Comparison of ENCODE assay signal across 23 cellular contexts in genomic region chr13:23480324-23480723, GRCh38.
DNase-seq lines count a peak whose midpoint lies in the region; ATAC-seq, FAIRE-seq and TF ChIP-seq lines count a peak whose summit lies in the region.
"Had no signal": no experiment of that assay in that cellular context is flagged by ENCODE, and none has a peak within 500 bp of the region (broad histone marks: within the 10 kb centered on the region; RNA-seq: fewer than 3 reads in every experiment).

No MANE protein-coding gene starts in this region.

- POLR2A ChIA-PET in HEK293 (lab: Yijun Ruan, JAX) = no interaction called here

- no peak overlapping the region for H3K4me3 ChIP-seq in HEK293 (ENCODE audit: low read depth, low read length)
- H3K4me3 ChIP-seq: A549; BLaER1 treated with 17β-estradiol and CSF1 and Interleukin-3, amounts not matched to agents 10 nM and 100 nM had no signal

- CTCF ChIA-PET in HEK293 (lab: Yijun Ruan, JAX) = interaction anchor here (1.0 kb wide), 1 partner anchor 10 kb away, joined by 6 read pairs; no protein-coding TSS in a partner anchor

- ATAC-seq in HG03571 (IDR thresholded peaks at IDR 0.05; ENCODE audit: unreplicated experiment) = no peak
- ATAC-seq: A549; CD8-positive, alpha-beta T cell had no signal

- no peak for TF ChIP-seq CTCF in HEK293 (tag by site-specific recombination; IDR thresholded peaks at IDR 0.05)

- peak; percentile 77 for FAIRE-seq in TTC549 (lab: Jason Lieb, UNC)
- FAIRE-seq: A549, D721Med, G401.6, GM12892, GM18507 had no signal

- H3K36me3 ChIP-seq in HEK293 (ENCODE audit: control insufficient read depth in 2 of 2, insufficient read depth in 1 of 2, low read length in 2 of 2) = no peaks in the 10 kb centered on the region

- no peaks in the 10 kb centered on the region for H3K4me1 ChIP-seq in HEK293 (ENCODE audit: control insufficient read depth, insufficient read depth, low read length)
- H3K4me1 ChIP-seq: A549; BLaER1 treated with 17β-estradiol and CSF1 and Interleukin-3, amounts not matched to agents 10 nM and 100 nM had no signal

- DNase-seq in DMS53 (lab: John Stamatoyannopoulos, UW) = peak; percentile 35
- no peak for DNase-seq in DMS53 treated with DMSO at 0.1 percent for 48 hours (lab: John Stamatoyannopoulos, UW; ENCODE audit: unreplicated experiment)
- peak; percentile 26 for DNase-seq in NCI-H748 (lab: John Stamatoyannopoulos, UW; ENCODE audit: unreplicated experiment)
- DNase-seq in NCI-H748 treated with DMSO at 0.1 percent for 48 hours (lab: John Stamatoyannopoulos, UW) = no peak
- no peak for DNase-seq in NCI-H510A treated with DMSO at 0.1 percent for 48 hours (lab: John Stamatoyannopoulos, UW)
- DNase-seq: AML-193; Caco-2; Calu3; CD4-positive, alpha-beta T cell; CD8-positive, alpha-beta T cell; DMS79 treated with DMSO at 0.1 percent for 48 hours; GF-D8 had no signal

- no peak overlapping the region for H3K27ac ChIP-seq in HEK293 (ENCODE audit: extremely low read depth, low read depth, low read length)
- H3K27ac ChIP-seq: 22Rv1; A549; BLaER1 treated with 17β-estradiol and CSF1 and Interleukin-3, amounts not matched to agents 10 nM and 100 nM; C4-2B had no signal

- H3K9me3 ChIP-seq in HEK293 (ENCODE audit: control insufficient read depth, insufficient read depth, low read depth, low read length) = no peaks in the 10 kb centered on the region; the same call in 1 of the 2 replicates

TF ChIP-seq in HEK293, 187 proteins besides CTCF, POLR2A, EP300 and RAD21:
- no peak for TF ChIP-seq PRDM1 (tag by site-specific recombination; IDR thresholded peaks at IDR 0.05)
- no peak for TF ChIP-seq ZNF132 (tag by site-specific recombination; IDR thresholded peaks at IDR 0.05; ENCODE audit: borderline replicate concordance)
- no peak for TF ChIP-seq ZNF610 (tag by site-specific recombination; IDR thresholded peaks at IDR 0.05; ENCODE audit: borderline replicate concordance)
- no peak for TF ChIP-seq ZNF548 (tag by site-specific recombination; IDR thresholded peaks at IDR 0.05)
- TF ChIP-seq ZNF629 (tag by site-specific recombination; IDR thresholded peaks at IDR 0.05) = no peak
- no peak for TF ChIP-seq ZNF514 (tag by site-specific recombination; IDR thresholded peaks at IDR 0.05)
- no peak for TF ChIP-seq KLF10 (tag by site-specific recombination; IDR thresholded peaks at IDR 0.05)
- TF ChIP-seq ZNF366 (tag by site-specific recombination; conservative IDR thresholded peaks at IDR 0.05) = no peak
- TF ChIP-seq ZNF626 (tag by site-specific recombination; IDR thresholded peaks at IDR 0.05) = 0 out of 2 replicates have a peak, but pooled peaks have one; percentile 40
- peak; percentile 99 for TF ChIP-seq SETDB1 (IDR thresholded peaks at IDR 0.05; ENCODE audit: insufficient read length, low read length)
- no peak for TF ChIP-seq GLIS1 (tag by site-specific recombination; IDR thresholded peaks at IDR 0.05)
- TF ChIP-seq REPIN1 (tag by site-specific recombination; IDR thresholded peaks at IDR 0.05; ENCODE audit: low read depth) = no peak
- 0 out of 2 replicates have a peak, but pooled peaks have one; percentile 46 for TF ChIP-seq TRIM28 (IDR thresholded peaks at IDR 0.05; ENCODE audit: borderline replicate concordance, low read length)
- TF ChIP-seq ZNF394 (tag by site-specific recombination; IDR thresholded peaks at IDR 0.05; ENCODE audit: borderline replicate concordance) = no peak
- TF ChIP-seq ZNF654 (tag by site-specific recombination; IDR thresholded peaks at IDR 0.05; ENCODE audit: low read depth) = no peak
- TF ChIP-seq ZNF830 (tag by site-specific recombination; IDR thresholded peaks at IDR 0.05; ENCODE audit: low read depth) = no peak
- no peak for TF ChIP-seq ZNF639 (tag by site-specific recombination; IDR thresholded peaks at IDR 0.05)
- no peak for TF ChIP-seq INSM2 (tag by site-specific recombination; IDR thresholded peaks at IDR 0.05)
- no peak for TF ChIP-seq ZSCAN4 (tag by site-specific recombination; IDR thresholded peaks at IDR 0.05)
- no peak for TF ChIP-seq ATF2 (tag by site-specific recombination; IDR thresholded peaks at IDR 0.05; ENCODE audit: low read depth)
- no peak for TF ChIP-seq ZNF530 (tag by site-specific recombination; IDR thresholded peaks at IDR 0.05; ENCODE audit: low read depth)
- TF ChIP-seq ZIC2 (tag by site-specific recombination; IDR thresholded peaks at IDR 0.05) = no peak
- TF ChIP-seq MZF1 (tag by site-specific recombination; IDR thresholded peaks at IDR 0.05; ENCODE audit: borderline replicate concordance) = no peak
- TF ChIP-seq ZBTB7A (tag by site-specific recombination; IDR thresholded peaks at IDR 0.05; ENCODE audit: low read depth) = no peak
- no peak for TF ChIP-seq ZNF513 (tag by site-specific recombination; IDR thresholded peaks at IDR 0.05)

Comparison
In these comparisons a context has a peak if more than half of its experiments do, and no peak if none do; other contexts are left out.
1. DNase-seq: peak in DMS53 (single experiment) and NCI-H748 (single experiment); none in DMS53 treated with DMSO at 0.1 percent for 48 hours (single experiment), NCI-H748 treated with DMSO at 0.1 percent for 48 hours (single experiment) and NCI-H510A treated with DMSO at 0.1 percent for 48 hours (single experiment).